1 cellular context compared by ENCODE assay signal in the genomic region with DNA sequence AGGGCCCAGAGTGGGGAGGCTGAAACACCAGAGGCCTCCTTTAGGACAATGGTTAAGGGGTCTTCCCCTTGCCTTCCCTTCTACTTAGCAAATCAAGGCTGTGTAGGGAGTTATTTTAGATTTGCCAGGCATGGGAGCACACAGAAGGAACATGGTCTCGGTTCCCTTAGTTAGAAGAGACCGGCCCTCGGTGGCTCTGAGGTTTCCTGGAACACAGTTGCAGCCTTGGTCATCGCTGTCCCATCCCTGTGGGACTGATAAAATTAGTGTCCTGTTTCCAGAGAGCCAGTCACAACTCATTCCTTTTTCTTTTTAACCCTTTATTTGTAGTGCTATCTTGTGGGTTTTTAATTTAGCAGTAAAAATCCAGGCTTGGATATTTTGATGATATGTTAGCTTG.
TF ChIP-seq lines count a peak whose summit lies in the region.

No MANE protein-coding gene starts in this region.

TF ChIP-seq in IMR-90, 13 proteins besides CTCF, POLR2A, EP300 and RAD21 (continued from another document):
- TF ChIP-seq, protein P1, sequence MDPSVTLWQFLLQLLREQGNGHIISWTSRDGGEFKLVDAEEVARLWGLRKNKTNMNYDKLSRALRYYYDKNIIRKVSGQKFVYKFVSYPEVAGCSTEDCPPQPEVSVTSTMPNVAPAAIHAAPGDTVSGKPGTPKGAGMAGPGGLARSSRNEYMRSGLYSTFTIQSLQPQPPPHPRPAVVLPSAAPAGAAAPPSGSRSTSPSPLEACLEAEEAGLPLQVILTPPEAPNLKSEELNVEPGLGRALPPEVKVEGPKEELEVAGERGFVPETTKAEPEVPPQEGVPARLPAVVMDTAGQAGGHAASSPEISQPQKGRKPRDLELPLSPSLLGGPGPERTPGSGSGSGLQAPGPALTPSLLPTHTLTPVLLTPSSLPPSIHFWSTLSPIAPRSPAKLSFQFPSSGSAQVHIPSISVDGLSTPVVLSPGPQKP (IDR thresholded peaks at IDR 0.05; ENCODE audit: borderline replicate concordance, low read depth, low read length) = no peak
- TF ChIP-seq MAZ (IDR thresholded peaks at IDR 0.05; ENCODE audit: borderline replicate concordance, low read depth, low read length) = no peak
- no peak for TF ChIP-seq MAFK (IDR thresholded peaks at IDR 0.05; ENCODE audit: low read depth, low read length)
